Comparison of ENCODE assay signal across 17 cellular contexts in genomic region chr6:137740347-137740746, GRCh38.
DNase-seq lines count a peak whose midpoint lies in the region; ATAC-seq, FAIRE-seq and TF ChIP-seq lines count a peak whose summit lies in the region.
"Had no signal": no experiment of that assay in that cellular context is flagged by ENCODE, and none has a peak within 500 bp of the region (broad histone marks: within the 10 kb centered on the region; RNA-seq: fewer than 3 reads in every experiment).

No MANE protein-coding gene starts in this region.

- H3K4me3 ChIP-seq in fibroblast of mammary gland (ENCODE audit: control insufficient read depth, low read depth, low read length), result no peak overlapping the region
- H3K4me3 ChIP-seq: BLaER1 had no signal

- FAIRE-seq in GM19239 (lab: Jason Lieb, UNC), result no peak
- FAIRE-seq: GM18507 had no signal

- intact Hi-C loops in Right ventricle myocardium inferior (cut with DNase I) (no loop called here), cardiac septum (cut with DNase I) (no loop called here), left ventricle myocardium superior (cut with micrococcal nuclease) (no loop called here)

- H3K9me3 ChIP-seq in KOPT-K1 (ENCODE audit: insufficient read depth, low read length, poor library complexity, severe bottlenecking), result no peaks in the 10 kb centered on the region
- H3K9me3 ChIP-seq: BLaER1, Caco-2 had no signal

- no peak for DNase-seq in Right ventricle myocardium inferior (ENCODE audit: missing footprints)
- no peak for DNase-seq in cardiac septum (ENCODE audit: low spot score)
- DNase-seq in fibroblast of mammary gland (ENCODE audit: low read depth), result peak; percentile 61
- no peak for DNase-seq in left ventricle myocardium superior
- no peak for DNase-seq in LoVo (ENCODE audit: low spot score)
- no peak for DNase-seq in GM19239 (ENCODE audit: insufficient read length, low spot score)
- no peak for DNase-seq in NCI-H345 (lab: John Stamatoyannopoulos, UW)
- DNase-seq: AML-193; Caco-2; CD8-positive, alpha-beta memory T cell; HCEC 1CT; HFFc6 had no signal

- peak overlapping the region; percentile 23 for H3K27ac ChIP-seq in KOPT-K1 (ENCODE audit: low read depth, low read length, poor library complexity, severe bottlenecking)
- H3K27ac ChIP-seq: 22Rv1, BLaER1, HL-60 had no signal

- no peak for TF ChIP-seq CTCF in fibroblast of mammary gland (conservative IDR thresholded peaks at IDR 0.05; ENCODE audit: control insufficient read depth, insufficient read depth, low read depth, low read length)

- no peaks in the 10 kb centered on the region for H3K36me3 ChIP-seq in KOPT-K1 (ENCODE audit: insufficient read depth, low read length)
- H3K36me3 ChIP-seq: BLaER1 had no signal

- ATAC-seq in Right ventricle myocardium inferior (peak; percentile 77), left ventricle myocardium superior (peak; percentile 79)
